Comparison of ENCODE assay signal across 11 cellular contexts in genomic region chr3:30577788-30578187, GRCh38. TPM values are rescaled to one million over a fixed set of nuclear protein-coding genes. Genes with fewer than 3 reads are reported as not detected.
DNase-seq lines count a peak whose midpoint lies in the region; ATAC-seq and TF ChIP-seq lines count a peak whose summit lies in the region.
"Had no signal": no experiment of that assay in that cellular context is flagged by ENCODE, and none has a peak within 500 bp of the region (broad histone marks: within the 10 kb centered on the region; RNA-seq: fewer than 3 reads in every experiment).

No MANE protein-coding gene starts in this region.

- no peaks in the 10 kb centered on the region for H3K9me3 ChIP-seq in osteoblast (ENCODE audit: low read depth, low read length)
- H3K9me3 ChIP-seq: psoas muscle had no signal

- no peaks in the 10 kb centered on the region for H3K79me2 ChIP-seq in osteoblast (ENCODE audit: insufficient read depth, low read length)

- H2AFZ ChIP-seq in osteoblast (ENCODE audit: low read length) = peak overlapping the region; percentile 58

- peaks cover 25% of the 10 kb centered on the region for H3K4me1 ChIP-seq in osteoblast (ENCODE audit: insufficient read depth, low read length)

- H3K4me2 ChIP-seq in osteoblast (ENCODE audit: insufficient read depth, low read length) = peak overlapping the region; percentile 26

- no peak for DNase-seq in osteoblast (ENCODE audit: insufficient read length, low spot score, missing footprints)
- no peak for DNase-seq in NCI-H187 (lab: John Stamatoyannopoulos, UW)
- DNase-seq in NCI-H446 treated with DMSO at 0.1 percent for 48 hours (lab: John Stamatoyannopoulos, UW) = no peak
- DNase-seq in OCI-M1 (lab: John Stamatoyannopoulos, UW) = no peak
- no peak for DNase-seq in AG08395 (ENCODE audit: low spot score)
- DNase-seq: DMS79, psoas muscle, WERI-Rb-1 had no signal

- no peak for TF ChIP-seq CTCF in osteoblast (IDR thresholded peaks at IDR 0.05; ENCODE audit: extremely low read depth, low read depth, low read length)

- H4K20me1 ChIP-seq in osteoblast (ENCODE audit: insufficient read depth, low read length) = no peaks in the 10 kb centered on the region

- peak overlapping the region; percentile 90 for H3K27ac ChIP-seq in osteoblast (ENCODE audit: low read depth, low read length)
- H3K27ac ChIP-seq: psoas muscle, WERI-Rb-1 had no signal

- H3K27me3 ChIP-seq in osteoblast (ENCODE audit: insufficient read depth, low read length) = no peaks in the 10 kb centered on the region

- no peak overlapping the region for H3K4me3 ChIP-seq in osteoblast (ENCODE audit: insufficient read depth, low read length)
- H3K4me3 ChIP-seq: psoas muscle had no signal

- H3K36me3 ChIP-seq in osteoblast (ENCODE audit: insufficient read depth, low read length) = no peaks in the 10 kb centered on the region
- H3K36me3 ChIP-seq: WERI-Rb-1 had no signal

- peak; percentile 78 for ATAC-seq in GM18858 (IDR thresholded peaks at IDR 0.05; ENCODE audit: unreplicated experiment)
- ATAC-seq in GM21723 (IDR thresholded peaks at IDR 0.05; ENCODE audit: unreplicated experiment) = peak; percentile 78
- peak; percentile 81 for ATAC-seq in HG03565 (IDR thresholded peaks at IDR 0.05; ENCODE audit: unreplicated experiment)

RNA-seq across cellular contexts. Expression of gene TGFBR2, which starts 28.6 kb away (rescaled TPM):
- total RNA-seq in osteoblast = 118 and 162 TPM in 2 replicates
